2 cellular contexts compared by ENCODE assay signal in genomic region chr1:155192346-155193274, GRCh38.
TF ChIP-seq lines count a peak whose summit lies in the region.

No MANE protein-coding gene starts in this region.

TF ChIP-seq in SK-N-SH, 30 proteins besides CTCF, POLR2A, EP300 and RAD21 (continued from another document):
- TF ChIP-seq PBX3 (IDR thresholded peaks at IDR 0.05) (no peak), NRF1 (IDR thresholded peaks at IDR 0.05; ENCODE audit: low read depth, low read length) (no peak), SIN3A (IDR thresholded peaks at IDR 0.05; ENCODE audit: borderline replicate concordance, low read depth, low read length) (no peak), RXRA (IDR thresholded peaks at IDR 0.05; ENCODE audit: borderline replicate concordance, low read depth) (no peak), JUND (IDR thresholded peaks at IDR 0.05) (no peak), REST (IDR thresholded peaks at IDR 0.05; ENCODE audit: low read depth, low read length) (no peak), NFIC (IDR thresholded peaks at IDR 0.05; ENCODE audit: borderline replicate concordance) (no peak), MXI1 (IDR thresholded peaks at IDR 0.05; ENCODE audit: low read depth, low read length) (no peak), SMC3 (IDR thresholded peaks at IDR 0.05; ENCODE audit: low read depth, low read length) (no peak), MAX (IDR thresholded peaks at IDR 0.05; ENCODE audit: low read depth) (no peak), EZH2phosphoT487 (IDR thresholded peaks at IDR 0.05; ENCODE audit: borderline replicate concordance, low read depth) (no peak), CHD2 (IDR thresholded peaks at IDR 0.05; ENCODE audit: low read length, partially characterized antibody) (no peak), RFX5 (IDR thresholded peaks at IDR 0.05; ENCODE audit: low read length) (no peak), POLR2AphosphoS5 (IDR thresholded peaks at IDR 0.05; ENCODE audit: low read depth, low read length) (no peak)
- TF ChIP-seq, protein P1, sequence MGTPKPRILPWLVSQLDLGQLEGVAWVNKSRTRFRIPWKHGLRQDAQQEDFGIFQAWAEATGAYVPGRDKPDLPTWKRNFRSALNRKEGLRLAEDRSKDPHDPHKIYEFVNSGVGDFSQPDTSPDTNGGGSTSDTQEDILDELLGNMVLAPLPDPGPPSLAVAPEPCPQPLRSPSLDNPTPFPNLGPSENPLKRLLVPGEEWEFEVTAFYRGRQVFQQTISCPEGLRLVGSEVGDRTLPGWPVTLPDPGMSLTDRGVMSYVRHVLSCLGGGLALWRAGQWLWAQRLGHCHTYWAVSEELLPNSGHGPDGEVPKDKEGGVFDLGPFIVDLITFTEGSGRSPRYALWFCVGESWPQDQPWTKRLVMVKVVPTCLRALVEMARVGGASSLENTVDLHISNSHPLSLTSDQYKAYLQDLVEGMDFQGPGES (IDR thresholded peaks at IDR 0.05; ENCODE audit: low read depth, low read length) = no peak
- TF ChIP-seq, protein P2, sequence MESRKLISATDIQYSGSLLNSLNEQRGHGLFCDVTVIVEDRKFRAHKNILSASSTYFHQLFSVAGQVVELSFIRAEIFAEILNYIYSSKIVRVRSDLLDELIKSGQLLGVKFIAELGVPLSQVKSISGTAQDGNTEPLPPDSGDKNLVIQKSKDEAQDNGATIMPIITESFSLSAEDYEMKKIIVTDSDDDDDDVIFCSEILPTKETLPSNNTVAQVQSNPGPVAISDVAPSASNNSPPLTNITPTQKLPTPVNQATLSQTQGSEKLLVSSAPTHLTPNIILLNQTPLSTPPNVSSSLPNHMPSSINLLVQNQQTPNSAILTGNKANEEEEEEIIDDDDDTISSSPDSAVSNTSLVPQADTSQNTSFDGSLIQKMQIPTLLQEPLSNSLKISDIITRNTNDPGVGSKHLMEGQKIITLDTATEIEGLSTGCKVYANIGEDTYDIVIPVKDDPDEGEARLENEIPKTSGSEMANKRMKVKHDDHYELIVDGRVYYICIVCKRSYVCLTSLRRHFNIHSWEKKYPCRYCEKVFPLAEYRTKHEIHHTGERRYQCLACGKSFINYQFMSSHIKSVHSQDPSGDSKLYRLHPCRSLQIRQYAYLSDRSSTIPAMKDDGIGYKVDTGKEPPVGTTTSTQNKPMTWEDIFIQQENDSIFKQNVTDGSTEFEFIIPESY (IDR thresholded peaks at IDR 0.05; ENCODE audit: borderline replicate concordance, low read depth) = no peak
TF ChIP-seq in SK-N-SH: peak in this region for 0.

TF ChIP-seq in SK-N-SH treated with all-trans-retinoic acid at 6 μM for 48 hours, 23 proteins besides CTCF, POLR2A, EP300 and RAD21 (continued from another document):
- no peak for TF ChIP-seq ZFP3 (CRISPR knock-in tag; IDR thresholded peaks at IDR 0.05)
- TF ChIP-seq ESRRG (CRISPR knock-in tag; IDR thresholded peaks at IDR 0.05) = no peak
- no peak for TF ChIP-seq ISL1 (CRISPR knock-in tag; IDR thresholded peaks at IDR 0.05)
- no peak for TF ChIP-seq ZNF8 (CRISPR knock-in tag; IDR thresholded peaks at IDR 0.05)
- TF ChIP-seq ZC3H10 (CRISPR knock-in tag; IDR thresholded peaks at IDR 0.05) = no peak
- TF ChIP-seq SNAI2 (CRISPR knock-in tag; IDR thresholded peaks at IDR 0.05) = no peak
- TF ChIP-seq ARNTL (CRISPR knock-in tag; IDR thresholded peaks at IDR 0.05; ENCODE audit: borderline replicate concordance, low read depth) = no peak
- no peak for TF ChIP-seq ZNF70 (CRISPR knock-in tag; IDR thresholded peaks at IDR 0.05)
- no peak for TF ChIP-seq TCF4 (CRISPR knock-in tag; IDR thresholded peaks at IDR 0.05; ENCODE audit: borderline replicate concordance)
- TF ChIP-seq ZFP30 (CRISPR knock-in tag; IDR thresholded peaks at IDR 0.05) = no peak
- no peak for TF ChIP-seq CSDC2 (CRISPR knock-in tag; IDR thresholded peaks at IDR 0.05)
- no peak for TF ChIP-seq CSRNP3 (CRISPR knock-in tag; IDR thresholded peaks at IDR 0.05)
- TF ChIP-seq, protein P3, sequence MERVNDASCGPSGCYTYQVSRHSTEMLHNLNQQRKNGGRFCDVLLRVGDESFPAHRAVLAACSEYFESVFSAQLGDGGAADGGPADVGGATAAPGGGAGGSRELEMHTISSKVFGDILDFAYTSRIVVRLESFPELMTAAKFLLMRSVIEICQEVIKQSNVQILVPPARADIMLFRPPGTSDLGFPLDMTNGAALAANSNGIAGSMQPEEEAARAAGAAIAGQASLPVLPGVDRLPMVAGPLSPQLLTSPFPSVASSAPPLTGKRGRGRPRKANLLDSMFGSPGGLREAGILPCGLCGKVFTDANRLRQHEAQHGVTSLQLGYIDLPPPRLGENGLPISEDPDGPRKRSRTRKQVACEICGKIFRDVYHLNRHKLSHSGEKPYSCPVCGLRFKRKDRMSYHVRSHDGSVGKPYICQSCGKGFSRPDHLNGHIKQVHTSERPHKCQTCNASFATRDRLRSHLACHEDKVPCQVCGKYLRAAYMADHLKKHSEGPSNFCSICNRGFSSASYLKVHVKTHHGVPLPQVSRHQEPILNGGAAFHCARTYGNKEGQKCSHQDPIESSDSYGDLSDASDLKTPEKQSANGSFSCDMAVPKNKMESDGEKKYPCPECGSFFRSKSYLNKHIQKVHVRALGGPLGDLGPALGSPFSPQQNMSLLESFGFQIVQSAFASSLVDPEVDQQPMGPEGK (CRISPR knock-in tag; IDR thresholded peaks at IDR 0.05; ENCODE audit: borderline replicate concordance) = no peak
- TF ChIP-seq, protein P4, sequence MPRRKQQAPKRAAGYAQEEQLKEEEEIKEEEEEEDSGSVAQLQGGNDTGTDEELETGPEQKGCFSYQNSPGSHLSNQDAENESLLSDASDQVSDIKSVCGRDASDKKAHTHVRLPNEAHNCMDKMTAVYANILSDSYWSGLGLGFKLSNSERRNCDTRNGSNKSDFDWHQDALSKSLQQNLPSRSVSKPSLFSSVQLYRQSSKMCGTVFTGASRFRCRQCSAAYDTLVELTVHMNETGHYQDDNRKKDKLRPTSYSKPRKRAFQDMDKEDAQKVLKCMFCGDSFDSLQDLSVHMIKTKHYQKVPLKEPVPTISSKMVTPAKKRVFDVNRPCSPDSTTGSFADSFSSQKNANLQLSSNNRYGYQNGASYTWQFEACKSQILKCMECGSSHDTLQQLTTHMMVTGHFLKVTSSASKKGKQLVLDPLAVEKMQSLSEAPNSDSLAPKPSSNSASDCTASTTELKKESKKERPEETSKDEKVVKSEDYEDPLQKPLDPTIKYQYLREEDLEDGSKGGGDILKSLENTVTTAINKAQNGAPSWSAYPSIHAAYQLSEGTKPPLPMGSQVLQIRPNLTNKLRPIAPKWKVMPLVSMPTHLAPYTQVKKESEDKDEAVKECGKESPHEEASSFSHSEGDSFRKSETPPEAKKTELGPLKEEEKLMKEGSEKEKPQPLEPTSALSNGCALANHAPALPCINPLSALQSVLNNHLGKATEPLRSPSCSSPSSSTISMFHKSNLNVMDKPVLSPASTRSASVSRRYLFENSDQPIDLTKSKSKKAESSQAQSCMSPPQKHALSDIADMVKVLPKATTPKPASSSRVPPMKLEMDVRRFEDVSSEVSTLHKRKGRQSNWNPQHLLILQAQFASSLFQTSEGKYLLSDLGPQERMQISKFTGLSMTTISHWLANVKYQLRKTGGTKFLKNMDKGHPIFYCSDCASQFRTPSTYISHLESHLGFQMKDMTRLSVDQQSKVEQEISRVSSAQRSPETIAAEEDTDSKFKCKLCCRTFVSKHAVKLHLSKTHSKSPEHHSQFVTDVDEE (CRISPR knock-in tag; IDR thresholded peaks at IDR 0.05) = no peak
- no peak for TF ChIP-seq OSR1 (CRISPR knock-in tag; IDR thresholded peaks at IDR 0.05)
- no peak for TF ChIP-seq ZNF565 (CRISPR knock-in tag; conservative IDR thresholded peaks at IDR 0.05; ENCODE audit: low read depth)
- TF ChIP-seq TOX (CRISPR knock-in tag; IDR thresholded peaks at IDR 0.05; ENCODE audit: borderline replicate concordance) = no peak
- no peak for TF ChIP-seq PPARA (CRISPR knock-in tag; IDR thresholded peaks at IDR 0.05; ENCODE audit: borderline replicate concordance)
- no peak for TF ChIP-seq POU6F1 (CRISPR knock-in tag; IDR thresholded peaks at IDR 0.05; ENCODE audit: borderline replicate concordance, low read depth)
